In genomic region chr4:129218897-129219296, GRCh38 we compare ENCODE assay signal across 17 cellular contexts.
DNase-seq lines count a peak whose midpoint lies in the region; ATAC-seq, FAIRE-seq and TF ChIP-seq lines count a peak whose summit lies in the region.
"Had no signal": no experiment of that assay in that cellular context is flagged by ENCODE, and none has a peak within 500 bp of the region (broad histone marks: within the 10 kb centered on the region; RNA-seq: fewer than 3 reads in every experiment).

No MANE protein-coding gene starts in this region.

- H3K27ac ChIP-seq in RWPE2 (ENCODE audit: poor library complexity, severe bottlenecking) = no peak overlapping the region
- H3K27ac ChIP-seq: BLaER1, upper lobe of right lung had no signal

- no peaks in the 10 kb centered on the region for H3K27me3 ChIP-seq in RWPE2 (ENCODE audit: insufficient read depth, poor library complexity, severe bottlenecking)
- H3K27me3 ChIP-seq: BLaER1, upper lobe of right lung had no signal

- TF ChIP-seq CTCF in D721Med (IDR thresholded peaks at IDR 0.05; ENCODE audit: insufficient read depth, missing control alignments) (no peak), RWPE2 (IDR thresholded peaks at IDR 0.05; ENCODE audit: poor library complexity, severe bottlenecking) (peak; percentile 0), choroid plexus epithelial cell (conservative IDR thresholded peaks at IDR 0.05; ENCODE audit: low read depth, low read length) (no peak)

- no peak for TF ChIP-seq POLR2A in GM12892 (IDR thresholded peaks at IDR 0.05; ENCODE audit: low read depth, low read length)

- intact Hi-C loops in Right ventricle myocardium superior (cut with DNase I) = no loop called here

- FAIRE-seq in D721Med (lab: Jason Lieb, UNC) (peak; percentile 6), GM12892 (lab: Jason Lieb, UNC) (no peak)

- H3K9me3 ChIP-seq in RWPE2 (ENCODE audit: severe bottlenecking) = no peaks in the 10 kb centered on the region
- H3K9me3 ChIP-seq: BLaER1, upper lobe of right lung had no signal

- ATAC-seq in RWPE2 (ENCODE audit: low read depth) = no peak
- ATAC-seq in GM21529 (IDR thresholded peaks at IDR 0.05; ENCODE audit: unreplicated experiment) = no peak
- no peak for ATAC-seq in Right ventricle myocardium superior (ENCODE audit: poor library complexity)
- ATAC-seq in GM19463 (IDR thresholded peaks at IDR 0.05; ENCODE audit: unreplicated experiment) = no peak
- ATAC-seq: activated T-cell treated with anti-CD3 and anti-CD28 coated beads, Interleukin-2, amount 50 U/mL, for 4 hours; upper lobe of right lung had no signal

- no peaks in the 10 kb centered on the region for H3K36me3 ChIP-seq in RWPE2 (ENCODE audit: low read depth)
- H3K36me3 ChIP-seq: BLaER1, upper lobe of right lung had no signal

- H3K4me3 ChIP-seq in RWPE2 (ENCODE audit: severe bottlenecking) = no peak overlapping the region
- H3K4me3 ChIP-seq in choroid plexus epithelial cell (ENCODE audit: low read depth, low read length) = no peak overlapping the region
- H3K4me3 ChIP-seq: BLaER1, upper lobe of right lung had no signal

- DNase-seq in D721Med (ENCODE audit: insufficient read length, low spot score) = no peak
- no peak for DNase-seq in RWPE2 (ENCODE audit: low spot score)
- peak; percentile 69 for DNase-seq in choroid plexus epithelial cell (ENCODE audit: low read depth)
- peak; percentile 30 for DNase-seq in non-pigmented ciliary epithelial cell (ENCODE audit: low read depth)
- no peak for DNase-seq in GM12892 (ENCODE audit: insufficient read length)
- DNase-seq in Right ventricle myocardium superior = no peak
- DNase-seq: activated CD4-positive, alpha-beta T cell treated with anti-CD3 and anti-CD28 coated beads for 1 hour; activated T-cell treated with anti-CD3 and anti-CD28 coated beads, Interleukin-2, amount 50 U/mL, for 4 hours; H7; left cardiac atrium; occipital lobe; retina; stimulated activated CD4-positive, alpha-beta T cell treated with anti-CD3 and anti-CD28 coated beads, Interleukin-15, amount 100 ng/mL, for 24 hours; upper lobe of right lung had no signal

- H3K4me1 ChIP-seq in RWPE2 (ENCODE audit: insufficient read depth, poor library complexity, severe bottlenecking) = no peaks in the 10 kb centered on the region
- H3K4me1 ChIP-seq: BLaER1, upper lobe of right lung had no signal

Comparison
In these comparisons a context has a peak if more than half of its experiments do, and no peak if none do; other contexts are left out.
1. DNase-seq: peak in choroid plexus epithelial cell (single experiment) and non-pigmented ciliary epithelial cell (single experiment); none in D721Med (single experiment), RWPE2 (single experiment), GM12892 (single experiment) and Right ventricle myocardium superior (single experiment).